ENCODE assay signal across 8 cellular contexts in genomic region chr1:202460133-202460495, GRCh38.
DNase-seq lines count a peak whose midpoint lies in the region; TF ChIP-seq lines count a peak whose summit lies in the region.
"Not testable (repeated sequence)": the region's sequence is repeated elsewhere in the genome, so short reads cannot be mapped to it uniquely, and the experiment has no call there.

No MANE protein-coding gene starts in this region.

- peak overlapping the region; percentile 64 to 85 for H3K27ac ChIP-seq in right atrium auricular region

- TF ChIP-seq CTCF in choroid plexus epithelial cell (conservative IDR thresholded peaks at IDR 0.05; ENCODE audit: low read depth, low read length); fibroblast of pulmonary artery (IDR thresholded peaks at IDR 0.05; ENCODE audit: low read length, missing control alignments); right atrium auricular region (IDR thresholded peaks at IDR 0.05): not testable (repeated sequence)

- not testable (repeated sequence) for H3K36me3 ChIP-seq in right atrium auricular region

- not testable (repeated sequence) for H3K9me3 ChIP-seq in right atrium auricular region

- H3K4me1 ChIP-seq in right atrium auricular region: peaks cover 0 to 34% of the 10 kb centered on the region in 2 donors

- peak; percentile 43 for DNase-seq in A172 (ENCODE audit: low spot score)
- DNase-seq in ELR (ENCODE audit: low read depth): peak; percentile 84
- DNase-seq in NCI-H69 (lab: John Stamatoyannopoulos, UW): peak; percentile 12
- DNase-seq in amniotic epithelial cell (ENCODE audit: low read depth): peak; percentile 29
- DNase-seq in choroid plexus epithelial cell (ENCODE audit: low read depth): peak; percentile 69
- peak; percentile 43 for DNase-seq in fibroblast of pulmonary artery (ENCODE audit: low read depth)
- not testable (repeated sequence) for DNase-seq in right atrium auricular region (ENCODE audit: low spot score)
- DNase-seq in skeletal muscle cell (ENCODE audit: low read depth): peak; percentile 45

- not testable (repeated sequence) for H3K27me3 ChIP-seq in right atrium auricular region

- H3K4me3 ChIP-seq in choroid plexus epithelial cell (ENCODE audit: low read depth, low read length); fibroblast of pulmonary artery (replicated peaks; ENCODE audit: low read depth, low read length); right atrium auricular region; skeletal muscle cell (ENCODE audit: low read depth, low read length): not testable (repeated sequence)
